8 cellular contexts compared by ENCODE assay signal in genomic region chr20:20317195-20318113, GRCh38.
DNase-seq lines count a peak whose midpoint lies in the region; ATAC-seq lines count a peak whose summit lies in the region.

No MANE protein-coding gene starts in this region.

- peak; percentile 85 to 87 for DNase-seq in NCI-H446 (lab: John Stamatoyannopoulos, UW)
- peak; percentile 18 for DNase-seq in pons (ENCODE audit: low spot score)
- no peak for DNase-seq in NCI-H1105 (lab: John Stamatoyannopoulos, UW)
- no peak for DNase-seq in activated CD8-positive, alpha-beta memory T cell treated with anti-CD3 and anti-CD28 coated beads for 24 hours
- DNase-seq in DMS79 treated with DMSO at 0.1 percent for 48 hours (lab: John Stamatoyannopoulos, UW), result no peak
- no peak for DNase-seq in SKM-1 treated with dmso at 0.1 percent for 144 hours (lab: John Stamatoyannopoulos, UW; ENCODE audit: unreplicated experiment)

- ATAC-seq in GM19035 (IDR thresholded peaks at IDR 0.05; ENCODE audit: unreplicated experiment) (peak; percentile 69), HG02884 (IDR thresholded peaks at IDR 0.05; ENCODE audit: unreplicated experiment) (peak; percentile 74)

Comparison
In these comparisons a context has a peak if more than half of its experiments do, and no peak if none do; other contexts are left out.
1. DNase-seq: peak in NCI-H446 (2 of 2) and pons (single experiment); none in NCI-H1105 (single experiment), activated CD8-positive, alpha-beta memory T cell treated with anti-CD3 and anti-CD28 coated beads for 24 hours (single experiment), DMS79 treated with DMSO at 0.1 percent for 48 hours (single experiment) and SKM-1 treated with dmso at 0.1 percent for 144 hours (single experiment).